ENCODE assay signal across 14 cellular contexts in the genomic region with DNA sequence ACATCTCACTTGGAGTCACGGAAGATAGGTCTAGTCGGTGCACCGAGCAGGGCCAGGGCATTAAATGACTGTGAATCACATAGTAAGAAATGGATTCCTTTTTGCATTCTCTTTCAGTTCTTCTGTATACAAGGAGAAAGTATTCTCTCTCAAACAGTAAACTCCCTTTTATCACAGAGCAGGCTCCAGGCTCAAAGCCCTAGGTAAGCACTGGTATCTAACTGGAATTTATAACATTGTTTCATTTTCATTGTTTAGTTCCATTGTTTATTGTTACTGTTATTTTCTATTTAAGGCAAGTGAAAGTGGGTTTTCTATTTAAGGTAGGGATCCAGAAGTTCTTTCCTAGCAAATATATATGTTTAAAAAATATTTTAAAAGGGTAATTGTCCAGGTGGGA. TPM values are rescaled to one million over a fixed set of nuclear protein-coding genes. Genes with fewer than 3 reads are reported as not detected.
DNase-seq lines count a peak whose midpoint lies in the region; ATAC-seq and TF ChIP-seq lines count a peak whose summit lies in the region.
"Had no signal": no experiment of that assay in that cellular context is flagged by ENCODE, and none has a peak within 500 bp of the region (broad histone marks: within the 10 kb centered on the region; RNA-seq: fewer than 3 reads in every experiment).

No MANE protein-coding gene starts in this region.

- H3K9me3 ChIP-seq in upper lobe of left lung (no peaks in the 10 kb centered on the region), mucosa of descending colon (no peaks in the 10 kb centered on the region)
- H3K9me3 ChIP-seq: spleen, transverse colon had no signal

- H3K27me3 Mint-ChIP-seq in activated T-cell treated with anti-CD3 and anti-CD28 coated beads, Interleukin-2, amount 50 U/mL, for 4 hours (ENCODE audit: low read depth): peaks cover 11% of the 10 kb centered on the region
- H3K27me3 Mint-ChIP-seq in brain (peaks cover 33% of the 10 kb centered on the region), memory B cell (no peaks in the 10 kb centered on the region)

- peaks cover 32% of the 10 kb centered on the region for H3K4me1 Mint-ChIP-seq in activated T-cell treated with anti-CD3 and anti-CD28 coated beads, Interleukin-2, amount 50 U/mL, for 4 hours (ENCODE audit: low read depth)
- H3K4me1 Mint-ChIP-seq in brain (peaks cover 7% of the 10 kb centered on the region), memory B cell (peaks cover 13% of the 10 kb centered on the region)

- H3K9me3 Mint-ChIP-seq in activated T-cell treated with anti-CD3 and anti-CD28 coated beads, Interleukin-2, amount 50 U/mL, for 4 hours: no peaks in the 10 kb centered on the region
- H3K9me3 Mint-ChIP-seq in brain (no peaks in the 10 kb centered on the region), memory B cell (no peaks in the 10 kb centered on the region)

- no peak for TF ChIP-seq CTCF in brain (conservative IDR thresholded peaks at IDR 0.05)
- TF ChIP-seq CTCF in upper lobe of left lung (IDR thresholded peaks at IDR 0.05): no peak
- no peak for TF ChIP-seq CTCF in mucosa of descending colon (IDR thresholded peaks at IDR 0.05)

- intact Hi-C loops in mucosa of descending colon (cut with DNase I, micrococcal nuclease): no loop called here

- DNase-seq in activated T-cell treated with anti-CD3 and anti-CD28 coated beads, Interleukin-2, amount 50 U/mL, for 4 hours: no peak
- no peak for DNase-seq in activated T-cell treated with anti-CD3 and anti-CD28 coated beads, Interleukin-2, amount 50 U/mL, for 1 hour
- DNase-seq in memory B cell (ENCODE audit: low spot score in 2 of 2): no peak
- DNase-seq in upper lobe of left lung: no peak
- no peak for DNase-seq in anterior cingulate cortex (lab: John Stamatoyannopoulos, UW)
- no peak for DNase-seq in HK-2 (ENCODE audit: unreplicated experiment)
- no peak for DNase-seq in mucosa of descending colon
- DNase-seq: DMS53; effector CD8-positive, alpha-beta T cell; NCI-H187 treated with DMSO at 0.1 percent for 48 hours; SHP77 treated with DMSO at 0.1 percent for 48 hours; spleen; transverse colon had no signal

- peak overlapping the region; percentile 53 for H3K4me3 Mint-ChIP-seq in activated T-cell treated with anti-CD3 and anti-CD28 coated beads, Interleukin-2, amount 50 U/mL, for 4 hours
- H3K4me3 Mint-ChIP-seq in brain: peak overlapping the region in 3 of 5 experiments; percentile 62 to 74 (median 64)
- peak overlapping the region; percentile 40 for H3K4me3 Mint-ChIP-seq in memory B cell

- H3K36me3 ChIP-seq in upper lobe of left lung (no peaks in the 10 kb centered on the region), mucosa of descending colon (ENCODE audit: low read depth) (no peaks in the 10 kb centered on the region)
- H3K36me3 ChIP-seq: spleen, transverse colon had no signal

- no peak for TF ChIP-seq EP300 in upper lobe of left lung (IDR thresholded peaks at IDR 0.05)

- peaks cover 0 to 15% (median 7%) of the 10 kb centered on the region in 4 donors for H3K4me1 ChIP-seq in upper lobe of left lung
- no peaks in the 10 kb centered on the region for H3K4me1 ChIP-seq in mucosa of descending colon (ENCODE audit: low read depth)

- H3K4me3 ChIP-seq in upper lobe of left lung (peak overlapping the region in 3 of 4 donors; percentile 65 to 67 (median 67)), mucosa of descending colon (no peak overlapping the region)

- 69 to 72% methylated on average over 3 of the region's 3 CpGs for WGBS in upper lobe of left lung, 2 donors

- peak overlapping the region in 3 of 4 donors; percentile 76 to 91 (median 89) for H3K27ac ChIP-seq in upper lobe of left lung

- no peaks in the 10 kb centered on the region for H3K36me3 Mint-ChIP-seq in activated T-cell treated with anti-CD3 and anti-CD28 coated beads, Interleukin-2, amount 50 U/mL, for 4 hours (ENCODE audit: insufficient read depth)
- H3K36me3 Mint-ChIP-seq in brain (no peaks in the 10 kb centered on the region), memory B cell (no peaks in the 10 kb centered on the region)

- ATAC-seq in activated T-cell treated with anti-CD3 and anti-CD28 coated beads, Interleukin-2, amount 50 U/mL, for 4 hours: no peak
- ATAC-seq in memory B cell (ENCODE audit: low read depth) (no peak), upper lobe of left lung (ENCODE audit: low FRiP score in 2 of 2) (no peak), mucosa of descending colon (no peak)

- peaks cover 0 to 6% (median 2%) of the 10 kb centered on the region in 4 donors for H3K27me3 ChIP-seq in upper lobe of left lung

- H3K27ac Mint-ChIP-seq in brain (no peak overlapping the region), memory B cell (no peak overlapping the region)

- no peak for TF ChIP-seq POLR2A in upper lobe of left lung (IDR thresholded peaks at IDR 0.05)

RNA-seq across cellular contexts. Expression of a gene that starts 44.1 kb away (rescaled TPM):
- 10 to 100 TPM in 2 of 3 donors, 1 to 10 TPM in 1; 9.6 to 15.0 (median 12.7) TPM for total RNA-seq in activated T-cell treated with anti-CD3 and anti-CD28 coated beads, Interleukin-2, amount 50 U/mL, for 4 hours
- polyA plus RNA-seq in brain (ENCODE audit: insufficient read depth, low read depth, low replicate concordance): 30.6 TPM
- total RNA-seq in upper lobe of left lung (1 to 10 TPM; 1.0 to 8.0 (median 5.2) TPM), mucosa of descending colon (10 to 100 TPM in 1 of 3 donors, 1 to 10 TPM in 2; 2.7 to 21.2 (median 6.6) TPM)
